ENCODE assay signal across 8 cellular contexts in genomic region chr1:7705048-7705907, GRCh38.
DNase-seq lines count a peak whose midpoint lies in the region; ATAC-seq and TF ChIP-seq lines count a peak whose summit lies in the region.

No MANE protein-coding gene starts in this region.

- TF ChIP-seq POLR2A in lower leg skin (IDR thresholded peaks at IDR 0.05): no peak

- H3K27me3 Mint-ChIP-seq in T-helper 17 cell: peaks cover 29% of the 10 kb centered on the region

- intact Hi-C loops in lower leg skin (cut with DNase I; ENCODE audit: low total_unique reads): no loop called here

- H3K4me1 Mint-ChIP-seq in T-helper 17 cell: peaks cover 15% of the 10 kb centered on the region

- TF ChIP-seq CTCF in C4-2B (conservative IDR thresholded peaks at IDR 0.05) (no peak), lower leg skin (IDR thresholded peaks at IDR 0.05) (no peak)

- 3 to 4% methylated on average over 51 to 68 of the region's 106 CpGs for WGBS in lower leg skin, 2 donors

- H3K4me3 Mint-ChIP-seq in T-helper 17 cell: peak overlapping the region; percentile 95

- H3K9me3 ChIP-seq in T-helper 17 cell (ENCODE audit: control insufficient read depth, low read length, poor library complexity, severe bottlenecking): no peaks in the 10 kb centered on the region

- ATAC-seq in T-helper 17 cell (peak; percentile 16), GM19463 (IDR thresholded peaks at IDR 0.05; ENCODE audit: unreplicated experiment) (no peak), HG03196 (IDR thresholded peaks at IDR 0.05; ENCODE audit: unreplicated experiment) (no peak)

- H3K4me3 ChIP-seq in lower leg skin (ENCODE audit: low read depth, poor library complexity, severe bottlenecking): peak overlapping the region; percentile 25

- peak overlapping the region; percentile 30 for H3K27ac ChIP-seq in C4-2B
- peak overlapping the region; percentile 78 for H3K27ac ChIP-seq in substantia nigra (ENCODE audit: low read depth, low read length, poor library complexity, severe bottlenecking)

- peak; percentile 53 to 68 (median 59) for DNase-seq in T-helper 17 cell
- DNase-seq in cerebellar cortex (ENCODE audit: low spot score): peak; percentile 62
- peak in 1 of 2 donors; percentile 89 for DNase-seq in lower leg skin (ENCODE audit: low spot score in 2 of 2)
- peak in 33 of 49 donors; percentile 11 to 89 (median 43) for DNase-seq in substantia nigra (lab: John Stamatoyannopoulos, UW)
- DNase-seq in mucosa of gallbladder (ENCODE audit: low spot score): no peak

- peak overlapping the region; percentile 89 for H3K27ac Mint-ChIP-seq in T-helper 17 cell

- peaks cover 3% of the 10 kb centered on the region for H3K36me3 Mint-ChIP-seq in T-helper 17 cell (ENCODE audit: low read depth)
